Comparison of ENCODE assay signal across 8 cellular contexts in the genomic region with DNA sequence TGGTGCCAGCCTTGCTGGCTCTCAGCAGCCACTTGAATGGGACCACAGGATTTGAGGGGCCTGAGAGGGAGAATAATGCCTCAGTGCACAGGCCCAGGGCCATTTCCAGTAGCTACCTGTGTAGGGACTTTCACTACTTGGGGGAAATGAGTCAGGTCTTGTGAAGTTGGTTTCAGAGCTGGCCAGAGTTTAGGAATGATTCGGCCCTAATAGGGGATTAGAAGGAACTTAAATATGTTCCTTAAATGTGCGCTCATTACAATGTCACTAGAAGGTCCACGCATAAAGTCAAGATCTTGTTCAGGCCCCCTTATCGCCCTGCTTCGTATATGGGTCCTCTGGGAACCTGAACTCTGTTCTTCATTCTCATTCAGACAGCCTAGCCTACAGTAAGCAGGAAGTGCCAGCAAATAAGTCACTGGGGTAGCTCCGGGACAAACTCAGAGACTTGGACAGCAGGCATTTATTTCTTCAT. TPM values are rescaled to one million over a fixed set of nuclear protein-coding genes. Genes with fewer than 3 reads are reported as not detected.
DNase-seq lines count a peak whose midpoint lies in the region; ATAC-seq and TF ChIP-seq lines count a peak whose summit lies in the region.

No MANE protein-coding gene starts in this region.

- POLR2A ChIA-PET in CD4-positive, alpha-beta memory T cell (lab: Charles Lee; ENCODE audit: partially characterized antibody) = interaction anchor here (0.6 to 6.6 kb wide), 6 partner anchors 8 to 770 kb away, joined by 3 to 46 read pairs (median 4); a partner anchor contains a TSS

- H3K9me3 Mint-ChIP-seq in CD4-positive, alpha-beta memory T cell = no peaks in the 10 kb centered on the region

- H3K4me3 Mint-ChIP-seq in CD4-positive, alpha-beta memory T cell = peak overlapping the region in 2 of 8 donors; percentile 17 to 27

- DNase-seq in CD4-positive, alpha-beta memory T cell = no peak
- DNase-seq in epithelial cell of esophagus (ENCODE audit: low read depth) (peak; percentile 50), NCI-H187 (lab: John Stamatoyannopoulos, UW) (no peak), superior temporal gyrus (ENCODE audit: extremely low spot score) (no peak), NCI-H1417 treated with DMSO at 0.1 percent for 48 hours (lab: John Stamatoyannopoulos, UW) (no peak), DMS153 (lab: John Stamatoyannopoulos, UW) (no peak)

- H3K36me3 ChIP-seq in CD4-positive, alpha-beta memory T cell (ENCODE audit: insufficient read depth, low read length) = no peaks in the 10 kb centered on the region

- CTCF ChIA-PET in CD4-positive, alpha-beta memory T cell (lab: Charles Lee; ENCODE audit: partially characterized antibody) = interaction anchor here (0.9 to 5.9 kb wide), 6 partner anchors 9 to 40 kb away, joined by 3 to 26 read pairs (median 3); no protein-coding TSS in a partner anchor

- H3K27ac ChIP-seq in CD4-positive, alpha-beta memory T cell (ENCODE audit: low read depth, low read length) = no peak overlapping the region

- intact Hi-C loops in CD4-positive, alpha-beta memory T cell (cut with micrococcal nuclease) = no loop called here

- ATAC-seq in GM19395 (IDR thresholded peaks at IDR 0.05; ENCODE audit: unreplicated experiment) (peak; percentile 69), HG03442 (IDR thresholded peaks at IDR 0.05; ENCODE audit: unreplicated experiment) (peak; percentile 59)

- no peak for TF ChIP-seq CTCF in epithelial cell of esophagus (IDR thresholded peaks at IDR 0.05; ENCODE audit: insufficient read depth, low read depth, low read length, missing control alignments)

- no peaks in the 10 kb centered on the region for H3K27me3 Mint-ChIP-seq in CD4-positive, alpha-beta memory T cell

- no peaks in the 10 kb centered on the region for H3K27me3 ChIP-seq in CD4-positive, alpha-beta memory T cell (ENCODE audit: insufficient read depth, low read length)

- H3K27ac Mint-ChIP-seq in CD4-positive, alpha-beta memory T cell = peak overlapping the region; percentile 14 to 86 (median 84)

- H3K9me3 ChIP-seq in CD4-positive, alpha-beta memory T cell (ENCODE audit: control insufficient read depth in 1 of 2, low read length in 2 of 2) = no peaks in the 10 kb centered on the region

- H3K4me1 ChIP-seq in CD4-positive, alpha-beta memory T cell (ENCODE audit: insufficient read depth, low read length) = peaks cover 31% of the 10 kb centered on the region

- no peak overlapping the region for H3K4me3 ChIP-seq in CD4-positive, alpha-beta memory T cell (ENCODE audit: low read length in 2 of 2)
- no peak overlapping the region for H3K4me3 ChIP-seq in epithelial cell of esophagus (ENCODE audit: low read length)

- peaks cover 21 to 36% (median 28%) of the 10 kb centered on the region in 4 donors for H3K4me1 Mint-ChIP-seq in CD4-positive, alpha-beta memory T cell

- no peaks in the 10 kb centered on the region for H3K36me3 Mint-ChIP-seq in CD4-positive, alpha-beta memory T cell

RNA-seq across cellular contexts. Expression of a gene that starts 5.6 kb away (rescaled TPM):
- total RNA-seq in CD4-positive, alpha-beta memory T cell = 10 to 100 TPM; 84.3 to 89.8 TPM
- polyA plus RNA-seq in CD4-positive, alpha-beta memory T cell = 100 to 1,000 TPM in 1 of 2 donors, 10 to 100 TPM in 1; 94.6 to 124 TPM

RNA-seq across cellular contexts. Expression of a gene that starts 23.4 kb away (rescaled TPM):
- 100 to 1,000 TPM; 130 to 145 TPM for total RNA-seq in CD4-positive, alpha-beta memory T cell
- polyA plus RNA-seq in CD4-positive, alpha-beta memory T cell = 100 to 1,000 TPM; 249 to 288 TPM

RNA-seq across cellular contexts. Expression of a gene that starts 38.8 kb away (rescaled TPM):
- 10 to 100 TPM; 93.7 to 93.9 TPM for total RNA-seq in CD4-positive, alpha-beta memory T cell
- 10 to 100 TPM; 57.1 to 87.1 TPM for polyA plus RNA-seq in CD4-positive, alpha-beta memory T cell

RNA-seq across cellular contexts. Expression of a gene that starts 45.0 kb away (rescaled TPM):
- 1 to 10 TPM; 6.2 to 6.5 TPM for total RNA-seq in CD4-positive, alpha-beta memory T cell
- 1 to 10 TPM in 1 of 2 donors, not detected in 1; 1.5 TPM for polyA plus RNA-seq in CD4-positive, alpha-beta memory T cell

RNA-seq across cellular contexts. Expression of a gene that starts 45.2 kb away (rescaled TPM):
- 1 to 10 TPM; 4.0 to 4.2 TPM for total RNA-seq in CD4-positive, alpha-beta memory T cell
- polyA plus RNA-seq in CD4-positive, alpha-beta memory T cell = 1 to 10 TPM; 4.3 to 4.6 TPM
